25 cellular contexts compared by ENCODE assay signal in genomic region chr21:14583629-14584251, GRCh38. TPM values are rescaled to one million over a fixed set of nuclear protein-coding genes. Genes with fewer than 3 reads are reported as not detected.
"Had no signal": no experiment of that assay in that cellular context is flagged by ENCODE, and none has a peak within 500 bp of the region (broad histone marks: within the 10 kb centered on the region; RNA-seq: fewer than 3 reads in every experiment).

No MANE protein-coding gene starts in this region.

- H3K27me3 Mint-ChIP-seq: dendritic cell treated with granulocyte-macrophage colony-stimulating factor and Interleukin-4, amounts not matched to agents 40 ng/mL and 50 ng/mL, for 4 days; stimulated activated memory B cell treated with anti-CD40 and anti-IgM and Interleukin-4, amounts not matched to agents 10 μg/mL and 1 μg/mL and 100 μg/mL, for 72 hours; T-cell had no signal

- H3K27ac Mint-ChIP-seq: activated naive CD4-positive, alpha-beta T cell treated with anti-CD3 and anti-CD28 coated beads, Interleukin-2, amount 50 U/mL, for 72 hours; dendritic cell treated with granulocyte-macrophage colony-stimulating factor and Interleukin-4, amounts not matched to agents 40 ng/mL and 50 ng/mL, for 4 days; stimulated activated memory B cell treated with anti-CD40 and anti-IgM and Interleukin-4, amounts not matched to agents 10 μg/mL and 1 μg/mL and 100 μg/mL, for 72 hours; T-helper 2 cell treated with Interferon-gamma antibody and Interleukin-4, amounts not matched to agents 5 μg/mL and 100 μg/mL, for 36 hours; WTC11 had no signal

- H3K4me1 Mint-ChIP-seq: neural crest cell, WTC11 had no signal

- H3K36me3 Mint-ChIP-seq: activated naive CD4-positive, alpha-beta T cell treated with anti-CD3 and anti-CD28 coated beads, Interleukin-2, amount 50 U/mL, for 72 hours; T-cell had no signal

- H3K4me3 Mint-ChIP-seq: dendritic cell treated with granulocyte-macrophage colony-stimulating factor and Interleukin-4, amounts not matched to agents 40 ng/mL and 50 ng/mL, for 4 days; neural crest cell; stimulated activated memory B cell treated with anti-CD40 and anti-IgM and Interleukin-4, amounts not matched to agents 10 μg/mL and 1 μg/mL and 100 μg/mL, for 72 hours; T-cell; T-helper 2 cell treated with Interferon-gamma antibody and Interleukin-4, amounts not matched to agents 5 μg/mL and 100 μg/mL, for 36 hours; WTC11 had no signal

- H3K9me3 Mint-ChIP-seq: dendritic cell treated with granulocyte-macrophage colony-stimulating factor and Interleukin-4, amounts not matched to agents 40 ng/mL and 50 ng/mL, for 4 days; stimulated activated memory B cell treated with anti-CD40 and anti-IgM and Interleukin-4, amounts not matched to agents 10 μg/mL and 1 μg/mL and 100 μg/mL, for 72 hours had no signal

- DNase-seq: activated CD4-positive, alpha-beta T cell treated with anti-CD3 and anti-CD28 coated beads, Interleukin-2, amount 50 U/mL, for 1 hour; activated gamma-delta T cell; activated T-cell treated with anti-CD3 and anti-CD28 coated beads, Interleukin-2, amount 50 U/mL, for 48 hours; effector CD4-positive, alpha-beta T cell; foreskin fibroblast; kidney; lower lobe of right lung; mesendoderm; mucosa of descending colon; occipital lobe; posterior cingulate gyrus; right lobe of liver; stimulated activated CD4-positive, alpha-beta T cell treated with anti-CD3 and anti-CD28 coated beads, Interleukin-1b, Interleukin-23, amount 100 ng/mL, for 48 hours; T-cell; upper lobe of left lung had no signal

- ATAC-seq: left lobe of liver; lower lobe of right lung; mucosa of descending colon; right lobe of liver; SK-N-SH treated with all-trans-retinoic acid at 6 μM for 48 hours; stimulated activated memory B cell treated with anti-CD40 and anti-IgM and Interleukin-4, amounts not matched to agents 10 μg/mL and 1 μg/mL and 100 μg/mL, for 72 hours; T-cell; WTC11 had no signal

RNA-seq across cellular contexts. Expression of gene SAMSN1, which starts 37.6 kb away (rescaled TPM):
- total RNA-seq: epithelial cell of proximal tubule, fibroblast of lung, neural crest cell had no signal
